2 cellular contexts compared by ENCODE assay signal in the genomic region with DNA sequence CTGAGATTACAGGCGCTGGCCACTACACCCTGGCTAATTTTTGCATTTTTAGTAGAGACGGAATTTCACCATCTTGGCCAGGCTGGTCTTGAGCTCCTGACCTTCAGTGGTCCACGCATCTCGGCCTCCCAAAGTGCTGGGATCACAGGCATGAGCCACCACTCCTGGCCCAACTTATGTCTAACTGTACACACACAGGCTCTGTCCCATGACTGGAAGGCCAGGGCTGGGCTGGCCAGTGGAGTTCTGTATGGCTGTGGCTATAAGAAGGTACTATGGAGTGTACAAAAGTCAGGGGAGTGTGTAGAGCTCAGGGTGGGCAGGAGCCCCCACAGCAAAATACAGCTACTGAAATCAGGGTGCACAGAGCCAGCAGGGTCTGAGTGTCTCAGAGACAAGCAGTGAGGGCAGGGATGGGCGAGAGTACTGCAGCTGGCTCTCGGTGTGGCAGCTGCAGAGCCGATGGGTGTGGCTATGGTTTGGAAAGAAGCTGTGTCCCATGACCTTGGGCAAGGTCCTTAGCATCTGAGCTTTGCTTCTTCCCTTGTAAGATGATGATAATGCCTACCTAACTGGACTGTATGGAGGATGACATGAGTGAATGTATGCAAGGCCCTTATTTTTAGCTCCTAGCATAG.
TF ChIP-seq lines count a peak whose summit lies in the region.

No MANE protein-coding gene starts in this region.

TF ChIP-seq in GM12878, 131 proteins besides CTCF, POLR2A, EP300 and RAD21:
- TF ChIP-seq SIX5 (IDR thresholded peaks at IDR 0.05; ENCODE audit: low read depth, low read length, severe bottlenecking) (no peak), STAT3 (IDR thresholded peaks at IDR 0.05; ENCODE audit: low read depth, low read length) (no peak), NBN (IDR thresholded peaks at IDR 0.05) (no peak), YY1 (IDR thresholded peaks at IDR 0.05; ENCODE audit: low read depth, low read length) (no peak), RFX5 (IDR thresholded peaks at IDR 0.05; ENCODE audit: low read depth, low read length) (no peak), DPF2 (IDR thresholded peaks at IDR 0.05) (no peak), ATF7 (IDR thresholded peaks at IDR 0.05; ENCODE audit: low read depth) (no peak), SUPT20H (IDR thresholded peaks at IDR 0.05; ENCODE audit: borderline replicate concordance, control insufficient read depth, low read depth, low read length) (no peak), SREBF1 (IDR thresholded peaks at IDR 0.05; ENCODE audit: low read length) (no peak), RAD51 (IDR thresholded peaks at IDR 0.05) (no peak), EED (IDR thresholded peaks at IDR 0.05; ENCODE audit: low read depth) (no peak), MXI1 (IDR thresholded peaks at IDR 0.05; ENCODE audit: low read depth, low read length) (no peak), ZNF217 (IDR thresholded peaks at IDR 0.05) (no peak), BRCA1 (IDR thresholded peaks at IDR 0.05; ENCODE audit: low read depth, low read length) (no peak), BACH1 (IDR thresholded peaks at IDR 0.05; ENCODE audit: borderline replicate concordance) (no peak), ZNF207 (IDR thresholded peaks at IDR 0.05; ENCODE audit: borderline replicate concordance) (no peak)
- TF ChIP-seq, protein P1, sequence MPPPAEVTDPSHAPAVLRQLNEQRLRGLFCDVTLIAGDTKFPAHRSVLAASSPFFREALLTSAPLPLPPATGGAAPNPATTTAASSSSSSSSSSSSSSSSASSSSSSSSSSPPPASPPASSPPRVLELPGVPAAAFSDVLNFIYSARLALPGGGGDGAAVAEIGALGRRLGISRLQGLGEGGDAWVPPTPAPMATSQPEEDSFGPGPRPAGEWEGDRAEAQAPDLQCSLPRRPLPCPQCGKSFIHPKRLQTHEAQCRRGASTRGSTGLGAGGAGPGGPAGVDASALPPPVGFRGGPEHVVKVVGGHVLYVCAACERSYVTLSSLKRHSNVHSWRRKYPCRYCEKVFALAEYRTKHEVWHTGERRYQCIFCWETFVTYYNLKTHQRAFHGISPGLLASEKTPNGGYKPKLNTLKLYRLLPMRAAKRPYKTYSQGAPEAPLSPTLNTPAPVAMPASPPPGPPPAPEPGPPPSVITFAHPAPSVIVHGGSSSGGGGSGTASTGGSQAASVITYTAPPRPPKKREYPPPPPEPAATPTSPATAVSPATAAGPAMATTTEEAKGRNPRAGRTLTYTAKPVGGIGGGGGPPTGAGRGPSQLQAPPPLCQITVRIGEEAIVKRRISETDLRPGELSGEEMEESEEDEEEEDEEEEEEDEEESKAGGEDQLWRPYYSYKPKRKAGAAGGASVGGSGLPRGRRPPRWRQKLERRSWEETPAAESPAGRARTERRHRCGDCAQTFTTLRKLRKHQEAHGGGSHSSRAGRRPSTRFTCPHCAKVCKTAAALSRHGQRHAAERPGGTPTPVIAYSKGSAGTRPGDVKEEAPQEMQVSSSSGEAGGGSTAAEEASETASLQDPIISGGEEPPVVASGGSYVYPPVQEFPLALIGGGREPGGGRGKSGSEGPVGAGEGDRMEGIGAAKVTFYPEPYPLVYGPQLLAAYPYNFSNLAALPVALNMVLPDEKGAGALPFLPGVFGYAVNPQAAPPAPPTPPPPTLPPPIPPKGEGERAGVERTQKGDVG (CRISPR knock-in tag; IDR thresholded peaks at IDR 0.05) = no peak
- TF ChIP-seq, protein P2, sequence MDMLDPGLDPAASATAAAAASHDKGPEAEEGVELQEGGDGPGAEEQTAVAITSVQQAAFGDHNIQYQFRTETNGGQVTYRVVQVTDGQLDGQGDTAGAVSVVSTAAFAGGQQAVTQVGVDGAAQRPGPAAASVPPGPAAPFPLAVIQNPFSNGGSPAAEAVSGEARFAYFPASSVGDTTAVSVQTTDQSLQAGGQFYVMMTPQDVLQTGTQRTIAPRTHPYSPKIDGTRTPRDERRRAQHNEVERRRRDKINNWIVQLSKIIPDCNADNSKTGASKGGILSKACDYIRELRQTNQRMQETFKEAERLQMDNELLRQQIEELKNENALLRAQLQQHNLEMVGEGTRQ (IDR thresholded peaks at IDR 0.05; ENCODE audit: borderline replicate concordance, low read depth, low read length) = no peak
- TF ChIP-seq, protein P3, sequence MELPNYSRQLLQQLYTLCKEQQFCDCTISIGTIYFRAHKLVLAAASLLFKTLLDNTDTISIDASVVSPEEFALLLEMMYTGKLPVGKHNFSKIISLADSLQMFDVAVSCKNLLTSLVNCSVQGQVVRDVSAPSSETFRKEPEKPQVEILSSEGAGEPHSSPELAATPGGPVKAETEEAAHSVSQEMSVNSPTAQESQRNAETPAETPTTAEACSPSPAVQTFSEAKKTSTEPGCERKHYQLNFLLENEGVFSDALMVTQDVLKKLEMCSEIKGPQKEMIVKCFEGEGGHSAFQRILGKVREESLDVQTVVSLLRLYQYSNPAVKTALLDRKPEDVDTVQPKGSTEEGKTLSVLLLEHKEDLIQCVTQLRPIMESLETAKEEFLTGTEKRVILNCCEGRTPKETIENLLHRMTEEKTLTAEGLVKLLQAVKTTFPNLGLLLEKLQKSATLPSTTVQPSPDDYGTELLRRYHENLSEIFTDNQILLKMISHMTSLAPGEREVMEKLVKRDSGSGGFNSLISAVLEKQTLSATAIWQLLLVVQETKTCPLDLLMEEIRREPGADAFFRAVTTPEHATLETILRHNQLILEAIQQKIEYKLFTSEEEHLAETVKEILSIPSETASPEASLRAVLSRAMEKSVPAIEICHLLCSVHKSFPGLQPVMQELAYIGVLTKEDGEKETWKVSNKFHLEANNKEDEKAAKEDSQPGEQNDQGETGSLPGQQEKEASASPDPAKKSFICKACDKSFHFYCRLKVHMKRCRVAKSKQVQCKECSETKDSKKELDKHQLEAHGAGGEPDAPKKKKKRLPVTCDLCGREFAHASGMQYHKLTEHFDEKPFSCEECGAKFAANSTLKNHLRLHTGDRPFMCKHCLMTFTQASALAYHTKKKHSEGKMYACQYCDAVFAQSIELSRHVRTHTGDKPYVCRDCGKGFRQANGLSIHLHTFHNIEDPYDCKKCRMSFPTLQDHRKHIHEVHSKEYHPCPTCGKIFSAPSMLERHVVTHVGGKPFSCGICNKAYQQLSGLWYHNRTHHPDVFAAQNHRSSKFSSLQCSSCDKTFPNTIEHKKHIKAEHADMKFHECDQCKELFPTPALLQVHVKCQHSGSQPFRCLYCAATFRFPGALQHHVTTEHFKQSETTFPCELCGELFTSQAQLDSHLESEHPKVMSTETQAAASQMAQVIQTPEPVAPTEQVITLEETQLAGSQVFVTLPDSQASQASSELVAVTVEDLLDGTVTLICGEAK (IDR thresholded peaks at IDR 0.05; ENCODE audit: borderline replicate concordance) = no peak

TF ChIP-seq in SK-N-SH treated with all-trans-retinoic acid at 6 μM for 48 hours, 23 proteins besides CTCF, POLR2A, EP300 and RAD21 (continued from another document):
- TF ChIP-seq, protein P4, sequence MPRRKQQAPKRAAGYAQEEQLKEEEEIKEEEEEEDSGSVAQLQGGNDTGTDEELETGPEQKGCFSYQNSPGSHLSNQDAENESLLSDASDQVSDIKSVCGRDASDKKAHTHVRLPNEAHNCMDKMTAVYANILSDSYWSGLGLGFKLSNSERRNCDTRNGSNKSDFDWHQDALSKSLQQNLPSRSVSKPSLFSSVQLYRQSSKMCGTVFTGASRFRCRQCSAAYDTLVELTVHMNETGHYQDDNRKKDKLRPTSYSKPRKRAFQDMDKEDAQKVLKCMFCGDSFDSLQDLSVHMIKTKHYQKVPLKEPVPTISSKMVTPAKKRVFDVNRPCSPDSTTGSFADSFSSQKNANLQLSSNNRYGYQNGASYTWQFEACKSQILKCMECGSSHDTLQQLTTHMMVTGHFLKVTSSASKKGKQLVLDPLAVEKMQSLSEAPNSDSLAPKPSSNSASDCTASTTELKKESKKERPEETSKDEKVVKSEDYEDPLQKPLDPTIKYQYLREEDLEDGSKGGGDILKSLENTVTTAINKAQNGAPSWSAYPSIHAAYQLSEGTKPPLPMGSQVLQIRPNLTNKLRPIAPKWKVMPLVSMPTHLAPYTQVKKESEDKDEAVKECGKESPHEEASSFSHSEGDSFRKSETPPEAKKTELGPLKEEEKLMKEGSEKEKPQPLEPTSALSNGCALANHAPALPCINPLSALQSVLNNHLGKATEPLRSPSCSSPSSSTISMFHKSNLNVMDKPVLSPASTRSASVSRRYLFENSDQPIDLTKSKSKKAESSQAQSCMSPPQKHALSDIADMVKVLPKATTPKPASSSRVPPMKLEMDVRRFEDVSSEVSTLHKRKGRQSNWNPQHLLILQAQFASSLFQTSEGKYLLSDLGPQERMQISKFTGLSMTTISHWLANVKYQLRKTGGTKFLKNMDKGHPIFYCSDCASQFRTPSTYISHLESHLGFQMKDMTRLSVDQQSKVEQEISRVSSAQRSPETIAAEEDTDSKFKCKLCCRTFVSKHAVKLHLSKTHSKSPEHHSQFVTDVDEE (CRISPR knock-in tag; IDR thresholded peaks at IDR 0.05) = no peak
- TF ChIP-seq, protein P5, sequence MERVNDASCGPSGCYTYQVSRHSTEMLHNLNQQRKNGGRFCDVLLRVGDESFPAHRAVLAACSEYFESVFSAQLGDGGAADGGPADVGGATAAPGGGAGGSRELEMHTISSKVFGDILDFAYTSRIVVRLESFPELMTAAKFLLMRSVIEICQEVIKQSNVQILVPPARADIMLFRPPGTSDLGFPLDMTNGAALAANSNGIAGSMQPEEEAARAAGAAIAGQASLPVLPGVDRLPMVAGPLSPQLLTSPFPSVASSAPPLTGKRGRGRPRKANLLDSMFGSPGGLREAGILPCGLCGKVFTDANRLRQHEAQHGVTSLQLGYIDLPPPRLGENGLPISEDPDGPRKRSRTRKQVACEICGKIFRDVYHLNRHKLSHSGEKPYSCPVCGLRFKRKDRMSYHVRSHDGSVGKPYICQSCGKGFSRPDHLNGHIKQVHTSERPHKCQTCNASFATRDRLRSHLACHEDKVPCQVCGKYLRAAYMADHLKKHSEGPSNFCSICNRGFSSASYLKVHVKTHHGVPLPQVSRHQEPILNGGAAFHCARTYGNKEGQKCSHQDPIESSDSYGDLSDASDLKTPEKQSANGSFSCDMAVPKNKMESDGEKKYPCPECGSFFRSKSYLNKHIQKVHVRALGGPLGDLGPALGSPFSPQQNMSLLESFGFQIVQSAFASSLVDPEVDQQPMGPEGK (CRISPR knock-in tag; IDR thresholded peaks at IDR 0.05; ENCODE audit: borderline replicate concordance) = no peak
- TF ChIP-seq OSR1 (CRISPR knock-in tag; IDR thresholded peaks at IDR 0.05) (no peak), ISL1 (CRISPR knock-in tag; IDR thresholded peaks at IDR 0.05) (no peak), PPARA (CRISPR knock-in tag; IDR thresholded peaks at IDR 0.05; ENCODE audit: borderline replicate concordance) (no peak), ZFP3 (CRISPR knock-in tag; IDR thresholded peaks at IDR 0.05) (no peak)
- TF ChIP-seq, protein P6, sequence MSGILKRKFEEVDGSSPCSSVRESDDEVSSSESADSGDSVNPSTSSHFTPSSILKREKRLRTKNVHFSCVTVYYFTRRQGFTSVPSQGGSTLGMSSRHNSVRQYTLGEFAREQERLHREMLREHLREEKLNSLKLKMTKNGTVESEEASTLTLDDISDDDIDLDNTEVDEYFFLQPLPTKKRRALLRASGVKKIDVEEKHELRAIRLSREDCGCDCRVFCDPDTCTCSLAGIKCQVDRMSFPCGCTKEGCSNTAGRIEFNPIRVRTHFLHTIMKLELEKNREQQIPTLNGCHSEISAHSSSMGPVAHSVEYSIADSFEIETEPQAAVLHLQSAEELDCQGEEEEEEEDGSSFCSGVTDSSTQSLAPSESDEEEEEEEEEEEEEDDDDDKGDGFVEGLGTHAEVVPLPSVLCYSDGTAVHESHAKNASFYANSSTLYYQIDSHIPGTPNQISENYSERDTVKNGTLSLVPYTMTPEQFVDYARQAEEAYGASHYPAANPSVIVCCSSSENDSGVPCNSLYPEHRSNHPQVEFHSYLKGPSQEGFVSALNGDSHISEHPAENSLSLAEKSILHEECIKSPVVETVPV (CRISPR knock-in tag; IDR thresholded peaks at IDR 0.05) = no peak
